Comparison of ENCODE assay signal across 36 cellular contexts in the genomic region with DNA sequence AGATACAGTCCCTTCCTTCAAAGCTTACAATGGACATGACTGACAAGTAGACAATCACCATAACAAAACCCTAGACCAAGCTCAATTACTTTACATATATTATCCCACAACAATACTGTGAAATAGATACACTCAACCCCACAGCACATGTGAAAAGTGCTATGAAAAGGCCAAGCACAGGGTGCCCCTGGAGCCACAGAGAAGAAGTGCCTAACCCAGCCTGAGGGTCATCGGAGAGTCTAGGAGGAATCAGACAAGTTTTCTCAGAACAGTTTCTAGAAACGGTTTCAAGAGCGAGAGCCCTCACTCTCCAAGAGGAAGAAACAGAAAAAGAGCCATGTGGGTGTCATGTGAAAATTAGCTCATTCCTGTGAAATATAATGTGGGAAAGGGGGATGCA. TPM values are rescaled to one million over a fixed set of nuclear protein-coding genes. Genes with fewer than 3 reads are reported as not detected.
"Had no signal": no experiment of that assay in that cellular context is flagged by ENCODE, and none has a peak within 500 bp of the region (broad histone marks: within the 10 kb centered on the region; RNA-seq: fewer than 3 reads in every experiment).

No MANE protein-coding gene starts in this region.

- H3K4me1 ChIP-seq: adrenal gland, body of pancreas, breast epithelium had no signal

- H3K27ac ChIP-seq: adrenal gland, body of pancreas, brain microvascular endothelial cell, breast epithelium, VCaP had no signal

- DNase-seq: activated B cell treated with CpG ODN at 0.5 μM for 24 hours; activated CD4-positive, alpha-beta memory T cell treated with anti-CD3 and anti-CD28 coated beads for 36 hours; activated CD4-positive, alpha-beta T cell treated with anti-CD3 and anti-CD28 coated beads for 4 hours; activated CD4-positive, alpha-beta T cell treated with anti-CD3 and anti-CD28 coated beads, Interleukin-2, amount 50 U/mL, for 1 hour; activated CD4-positive, alpha-beta T cell treated with anti-CD3 and anti-CD28 coated beads, Interleukin-2, amount 50 U/mL, for 4 hours; activated CD4-positive, CD25-positive, alpha-beta regulatory T cell treated with anti-CD3 and anti-CD28 coated beads, Interleukin-2, amount 50 U/mL, for 72 hours; activated CD8-positive, alpha-beta memory T cell treated with anti-CD3 and anti-CD28 coated beads, Interleukin-2, amount 50 U/mL, for 4 hours; activated CD8-positive, alpha-beta T cell treated with anti-CD3 and anti-CD28 coated beads for 36 hours; activated gamma-delta T cell; activated naive CD4-positive, alpha-beta T cell treated with anti-CD3 and anti-CD28 coated beads, Interleukin-2, amount 10 ng/mL, durations not matched to agents 7 days and 5 days; activated naive CD4-positive, alpha-beta T cell treated with Interleukin-2 at 50 U/mL for 16 hours; activated T-cell treated with anti-CD3 and anti-CD28 coated beads for 4 hours; activated T-cell treated with anti-CD3 and anti-CD28 coated beads, Interleukin-2, amount 50 U/mL, for 1 hour; activated T-cell treated with anti-CD3 and anti-CD28 coated beads, Interleukin-2, amount 50 U/mL, for 4 hours; activated T-cell treated with anti-CD3 and anti-CD28 coated beads, Interleukin-2, amount 50 U/mL, for 72 hours; adrenal gland; amniotic stem cell; aorta; body of pancreas; brain microvascular endothelial cell; central memory CD4-positive, alpha-beta T cell; T-helper 1 cell; T-helper 2 cell; T-helper 9 cell had no signal

- ATAC-seq: activated CD8-positive, alpha-beta T cell treated with anti-CD3 and anti-CD28 coated beads for 36 hours; activated T-cell treated with anti-CD3 and anti-CD28 coated beads, Interleukin-2, amount 50 U/mL, for 4 hours; activated T-cell treated with anti-CD3 and anti-CD28 coated beads, Interleukin-2, amount 50 U/mL, for 72 hours; activated T-helper 17 cell treated with anti-CD3 and anti-CD28 coated beads, Interleukin-2, amount 50 U/mL, for 72 hours; body of pancreas had no signal

- H3K27me3 Mint-ChIP-seq: activated B cell treated with CpG ODN at 0.5 μM for 24 hours had no signal

- H3K36me3 ChIP-seq: adrenal gland, brain microvascular endothelial cell, breast epithelium had no signal

- H3K4me3 Mint-ChIP-seq: activated B cell treated with CpG ODN at 0.5 μM for 24 hours; activated CD4-positive, alpha-beta memory T cell treated with anti-CD3 and anti-CD28 coated beads for 36 hours; activated CD8-positive, alpha-beta T cell treated with anti-CD3 and anti-CD28 coated beads for 36 hours; activated naive CD4-positive, alpha-beta T cell treated with anti-CD3 and anti-CD28 coated beads, Interleukin-2, amount 10 ng/mL, durations not matched to agents 7 days and 5 days; activated naive CD4-positive, alpha-beta T cell treated with anti-CD3 and anti-CD28 coated beads, Interleukin-2, amount 50 U/mL, for 24 hours; activated naive CD8-positive, alpha-beta T cell; activated T-cell treated with anti-CD3 and anti-CD28 coated beads, Interleukin-2, amount 50 U/mL, for 4 hours; activated T-cell treated with anti-CD3 and anti-CD28 coated beads, Interleukin-2, amount 50 U/mL, for 72 hours; activated T-helper 1 cell treated with anti-CD3 and anti-CD28 coated beads, Interleukin-12 subunit alpha, Interleukin-12 subunit beta, Interleukin-2, Interleukin-4 antibody, amounts not matched to agents 30 ng/mL and 10 ng/mL and 1 ng/mL, durations not matched to agents 14 hours and 24 hours and 36 hours; activated T-helper 17 cell treated with anti-CD3 and anti-CD28 coated beads, Interleukin-2, amount 50 U/mL, for 72 hours; T-helper 1 cell treated with Interleukin-12 subunit alpha and Interleukin-12 subunit beta and Interleukin-4 antibody, amounts not matched to agents 30 μg/mL and 1 μg/mL, for 36 hours; T-helper 2 cell treated with Interferon-gamma antibody and Interleukin-4, amounts not matched to agents 5 μg/mL and 100 μg/mL, for 36 hours had no signal

- H3K36me3 Mint-ChIP-seq: activated CD4-positive, alpha-beta memory T cell treated with anti-CD3 and anti-CD28 coated beads for 36 hours; activated naive CD4-positive, alpha-beta T cell treated with anti-CD3 and anti-CD28 coated beads, Interleukin-2, amount 10 ng/mL, durations not matched to agents 7 days and 5 days; activated naive CD4-positive, alpha-beta T cell treated with anti-CD3 and anti-CD28 coated beads, Interleukin-2, amount 50 U/mL, for 24 hours; activated naive CD8-positive, alpha-beta T cell had no signal

- H3K4me1 Mint-ChIP-seq: activated B cell treated with CpG ODN at 0.5 μM for 24 hours; activated naive CD4-positive, alpha-beta T cell treated with anti-CD3 and anti-CD28 coated beads, Interleukin-2, amount 10 ng/mL, durations not matched to agents 7 days and 5 days; activated naive CD4-positive, alpha-beta T cell treated with anti-CD3 and anti-CD28 coated beads, Interleukin-2, amount 50 U/mL, for 24 hours; activated T-helper 17 cell treated with anti-CD3 and anti-CD28 coated beads, Interleukin-2, amount 50 U/mL, for 72 hours had no signal

- H3K4me3 ChIP-seq: adrenal gland, body of pancreas, breast epithelium had no signal

- H3K9me3 Mint-ChIP-seq: activated B cell treated with CpG ODN at 0.5 μM for 24 hours; activated CD4-positive, alpha-beta memory T cell treated with anti-CD3 and anti-CD28 coated beads for 36 hours; activated CD8-positive, alpha-beta T cell treated with anti-CD3 and anti-CD28 coated beads for 36 hours; activated naive CD4-positive, alpha-beta T cell treated with anti-CD3 and anti-CD28 coated beads, Interleukin-2, amount 10 ng/mL, durations not matched to agents 7 days and 5 days; activated naive CD4-positive, alpha-beta T cell treated with anti-CD3 and anti-CD28 coated beads, Interleukin-2, amount 50 U/mL, for 24 hours; activated T-cell treated with anti-CD3 and anti-CD28 coated beads, Interleukin-2, amount 50 U/mL, for 4 hours; activated T-cell treated with anti-CD3 and anti-CD28 coated beads, Interleukin-2, amount 50 U/mL, for 72 hours; activated T-helper 1 cell treated with anti-CD3 and anti-CD28 coated beads, Interleukin-12 subunit alpha, Interleukin-12 subunit beta, Interleukin-2, Interleukin-4 antibody, amounts not matched to agents 30 ng/mL and 10 ng/mL and 1 ng/mL, durations not matched to agents 14 hours and 24 hours and 36 hours; activated T-helper 17 cell treated with anti-CD3 and anti-CD28 coated beads, Interleukin-2, amount 50 U/mL, for 72 hours; T-helper 1 cell treated with Interleukin-12 subunit alpha and Interleukin-12 subunit beta and Interleukin-4 antibody, amounts not matched to agents 30 μg/mL and 1 μg/mL, for 36 hours; T-helper 2 cell treated with Interferon-gamma antibody and Interleukin-4, amounts not matched to agents 5 μg/mL and 100 μg/mL, for 36 hours had no signal

- H3K27ac Mint-ChIP-seq: activated B cell treated with CpG ODN at 0.5 μM for 24 hours; activated CD4-positive, alpha-beta memory T cell treated with anti-CD3 and anti-CD28 coated beads for 36 hours; activated CD8-positive, alpha-beta T cell treated with anti-CD3 and anti-CD28 coated beads for 36 hours; activated naive CD4-positive, alpha-beta T cell treated with anti-CD3 and anti-CD28 coated beads, Interleukin-2, amount 10 ng/mL, durations not matched to agents 7 days and 5 days; activated naive CD4-positive, alpha-beta T cell treated with anti-CD3 and anti-CD28 coated beads, Interleukin-2, amount 50 U/mL, for 24 hours; activated naive CD8-positive, alpha-beta T cell; activated T-cell treated with anti-CD3 and anti-CD28 coated beads, Interleukin-2, amount 50 U/mL, for 72 hours; activated T-helper 1 cell treated with anti-CD3 and anti-CD28 coated beads, Interleukin-12 subunit alpha, Interleukin-12 subunit beta, Interleukin-2, Interleukin-4 antibody, amounts not matched to agents 30 ng/mL and 10 ng/mL and 1 ng/mL, durations not matched to agents 14 hours and 24 hours and 36 hours; activated T-helper 17 cell treated with anti-CD3 and anti-CD28 coated beads, Interleukin-2, amount 50 U/mL, for 72 hours; T-helper 1 cell treated with Interleukin-12 subunit alpha and Interleukin-12 subunit beta and Interleukin-4 antibody, amounts not matched to agents 30 μg/mL and 1 μg/mL, for 36 hours; T-helper 2 cell treated with Interferon-gamma antibody and Interleukin-4, amounts not matched to agents 5 μg/mL and 100 μg/mL, for 36 hours had no signal

- H3K9me3 ChIP-seq: adrenal gland, body of pancreas, breast epithelium had no signal

- H3K27me3 ChIP-seq: adrenal gland, body of pancreas, brain microvascular endothelial cell, breast epithelium had no signal

RNA-seq across cellular contexts. Expression of a gene that starts 15.4 kb away (rescaled TPM):
- total RNA-seq: activated B cell treated with CpG ODN at 0.5 μM for 24 hours; activated CD4-positive, alpha-beta memory T cell treated with anti-CD3 and anti-CD28 coated beads for 36 hours; activated CD8-positive, alpha-beta memory T cell treated with anti-CD3 and anti-CD28 coated beads for 36 hours; activated CD8-positive, alpha-beta T cell treated with anti-CD3 and anti-CD28 coated beads for 36 hours; activated T-cell treated with anti-CD3 and anti-CD28 coated beads, Interleukin-2, amount 50 U/mL, for 4 hours; activated T-cell treated with anti-CD3 and anti-CD28 coated beads, Interleukin-2, amount 50 U/mL, for 72 hours; activated T-helper 1 cell treated with anti-CD3 and anti-CD28 coated beads, Interleukin-12 subunit alpha, Interleukin-12 subunit beta, Interleukin-2, Interleukin-4 antibody, amounts not matched to agents 30 ng/mL and 10 ng/mL and 1 ng/mL, durations not matched to agents 14 hours and 24 hours and 36 hours; activated T-helper 17 cell treated with anti-CD3 and anti-CD28 coated beads, Interleukin-2, amount 50 U/mL, for 72 hours; adrenal gland; aorta; astrocyte; body of pancreas; breast epithelium; cardiac septum; cerebellum had no signal
- polyA plus RNA-seq: adrenal gland, aorta had no signal

RNA-seq across cellular contexts. Expression of a gene that starts 21.1 kb away (rescaled TPM):
- total RNA-seq: activated B cell treated with CpG ODN at 0.5 μM for 24 hours; activated CD4-positive, alpha-beta memory T cell treated with anti-CD3 and anti-CD28 coated beads for 36 hours; activated CD8-positive, alpha-beta memory T cell treated with anti-CD3 and anti-CD28 coated beads for 36 hours; activated CD8-positive, alpha-beta T cell treated with anti-CD3 and anti-CD28 coated beads for 36 hours; activated T-cell treated with anti-CD3 and anti-CD28 coated beads, Interleukin-2, amount 50 U/mL, for 4 hours; activated T-cell treated with anti-CD3 and anti-CD28 coated beads, Interleukin-2, amount 50 U/mL, for 72 hours; activated T-helper 1 cell treated with anti-CD3 and anti-CD28 coated beads, Interleukin-12 subunit alpha, Interleukin-12 subunit beta, Interleukin-2, Interleukin-4 antibody, amounts not matched to agents 30 ng/mL and 10 ng/mL and 1 ng/mL, durations not matched to agents 14 hours and 24 hours and 36 hours; activated T-helper 17 cell treated with anti-CD3 and anti-CD28 coated beads, Interleukin-2, amount 50 U/mL, for 72 hours; adrenal gland; cerebellum had no signal
- polyA plus RNA-seq: aorta had no signal

RNA-seq across cellular contexts. Expression of a gene that starts 58.9 kb away (rescaled TPM):
- total RNA-seq: activated CD4-positive, alpha-beta memory T cell treated with anti-CD3 and anti-CD28 coated beads for 36 hours; activated CD8-positive, alpha-beta memory T cell treated with anti-CD3 and anti-CD28 coated beads for 36 hours; activated CD8-positive, alpha-beta T cell treated with anti-CD3 and anti-CD28 coated beads for 36 hours; activated T-helper 1 cell treated with anti-CD3 and anti-CD28 coated beads, Interleukin-12 subunit alpha, Interleukin-12 subunit beta, Interleukin-2, Interleukin-4 antibody, amounts not matched to agents 30 ng/mL and 10 ng/mL and 1 ng/mL, durations not matched to agents 14 hours and 24 hours and 36 hours; activated T-helper 17 cell treated with anti-CD3 and anti-CD28 coated beads, Interleukin-2, amount 50 U/mL, for 72 hours; astrocyte had no signal
